Comparison of ENCODE assay signal across 2 cellular contexts in genomic region chr11:6635082-6635932, GRCh38.
TF ChIP-seq lines count a peak whose summit lies in the region.

No MANE protein-coding gene starts in this region.

TF ChIP-seq in A549, 52 proteins besides CTCF, POLR2A, EP300 and RAD21:
- no peak for TF ChIP-seq HMGXB4 (CRISPR knock-in tag; IDR thresholded peaks at IDR 0.05; ENCODE audit: borderline replicate concordance)
- no peak for TF ChIP-seq PHF8 (IDR thresholded peaks at IDR 0.05; ENCODE audit: borderline replicate concordance, low read depth)
- no peak for TF ChIP-seq ESRRA (IDR thresholded peaks at IDR 0.05; ENCODE audit: borderline replicate concordance, low read length)
- TF ChIP-seq RCOR1 (IDR thresholded peaks at IDR 0.05; ENCODE audit: low read depth, low read length) = no peak
- TF ChIP-seq MAZ (IDR thresholded peaks at IDR 0.05; ENCODE audit: borderline replicate concordance, low read depth, low read length) = no peak
- TF ChIP-seq CHD2 (IDR thresholded peaks at IDR 0.05; ENCODE audit: low read length, partially characterized antibody) = no peak
- no peak for TF ChIP-seq NR3C1 (IDR thresholded peaks at IDR 0.05)
- TF ChIP-seq HOXA7 (CRISPR knock-in tag; IDR thresholded peaks at IDR 0.05) = no peak
- no peak for TF ChIP-seq RARB (CRISPR knock-in tag; IDR thresholded peaks at IDR 0.05)
- no peak for TF ChIP-seq KDM5A (IDR thresholded peaks at IDR 0.05)
- TF ChIP-seq MYC (IDR thresholded peaks at IDR 0.05; ENCODE audit: borderline replicate concordance, low read length) = no peak

TF ChIP-seq in endothelial cell of umbilical vein, 7 proteins besides CTCF, POLR2A, EP300 and RAD21:
- TF ChIP-seq POLR2AphosphoS5 (IDR thresholded peaks at IDR 0.05; ENCODE audit: insufficient read depth, low read depth, low read length) (peak; percentile 100), MYC (IDR thresholded peaks at IDR 0.05; ENCODE audit: low read depth, low read length) (peak; percentile 46), EZH2 (IDR thresholded peaks at IDR 0.05; ENCODE audit: borderline replicate concordance, low read depth, low read length, severe bottlenecking) (no peak), GATA2 (IDR thresholded peaks at IDR 0.05; ENCODE audit: insufficient read depth, insufficient read length, low read depth, low read length) (peak; percentile 80), FOS (IDR thresholded peaks at IDR 0.05; ENCODE audit: borderline replicate concordance, insufficient read depth, low read length) (peak; percentile 96), JUN (IDR thresholded peaks at IDR 0.05; ENCODE audit: borderline replicate concordance, insufficient read depth, insufficient read length, low read depth) (peak; percentile 82)
- TF ChIP-seq, protein P1, sequence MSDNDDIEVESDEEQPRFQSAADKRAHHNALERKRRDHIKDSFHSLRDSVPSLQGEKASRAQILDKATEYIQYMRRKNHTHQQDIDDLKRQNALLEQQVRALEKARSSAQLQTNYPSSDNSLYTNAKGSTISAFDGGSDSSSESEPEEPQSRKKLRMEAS (IDR thresholded peaks at IDR 0.05; ENCODE audit: insufficient read depth, insufficient read length) = no peak
